In genomic region chr5:142079243-142079642, GRCh38 we compare ENCODE assay signal across 25 cellular contexts. TPM values are rescaled to one million over a fixed set of nuclear protein-coding genes. Genes with fewer than 3 reads are reported as not detected.
DNase-seq lines count a peak whose midpoint lies in the region; ATAC-seq and TF ChIP-seq lines count a peak whose summit lies in the region.
"Had no signal": no experiment of that assay in that cellular context is flagged by ENCODE, and none has a peak within 500 bp of the region (broad histone marks: within the 10 kb centered on the region; RNA-seq: fewer than 3 reads in every experiment).

No MANE protein-coding gene starts in this region.

- no peak for TF ChIP-seq POLR2A in thyroid gland (IDR thresholded peaks at IDR 0.05)

- 48 to 58% methylated on average over 7 of the region's 7 CpGs for WGBS in thyroid gland, 2 donors

- no peaks in the 10 kb centered on the region for H3K36me3 Mint-ChIP-seq in activated CD4-positive, alpha-beta T cell treated with anti-CD3 and anti-CD28 coated beads for 36 hours (ENCODE audit: low read depth)
- H3K36me3 Mint-ChIP-seq: activated naive CD4-positive, alpha-beta T cell treated with anti-CD3 and anti-CD28 coated beads, Interleukin-2, amount 50 U/mL, for 24 hours; natural killer cell treated with Interleukin-12 subunit alpha and Interleukin-12 subunit beta and Interleukin-15 and Interleukin-18, amount 100 ng/mL, for 72 hours; stimulated activated naive B cell treated with anti-CD40 and anti-IgM and Interleukin-4, amounts not matched to agents 10 μg/mL and 1 μg/mL and 100 μg/mL, for 72 hours had no signal

- H3K9me3 Mint-ChIP-seq in activated CD4-positive, alpha-beta T cell treated with anti-CD3 and anti-CD28 coated beads for 36 hours (ENCODE audit: low read depth) = no peaks in the 10 kb centered on the region
- H3K9me3 Mint-ChIP-seq: activated CD4-positive, alpha-beta memory T cell treated with anti-CD3 and anti-CD28 coated beads, Interleukin-2, amount 10 ng/mL, durations not matched to agents 7 days and 5 days; activated naive CD4-positive, alpha-beta T cell treated with anti-CD3 and anti-CD28 coated beads, Interleukin-2, amount 50 U/mL, for 24 hours; HFFc6; natural killer cell treated with Interleukin-12 subunit alpha and Interleukin-12 subunit beta and Interleukin-15 and Interleukin-18, amount 100 ng/mL, for 72 hours; stimulated activated naive B cell treated with anti-CD40 and anti-IgM and Interleukin-4, amounts not matched to agents 10 μg/mL and 1 μg/mL and 100 μg/mL, for 72 hours; T-helper 1 cell treated with Interleukin-12 subunit alpha and Interleukin-12 subunit beta and Interleukin-4 antibody, amounts not matched to agents 30 μg/mL and 1 μg/mL, for 36 hours had no signal

- ATAC-seq in activated CD4-positive, alpha-beta T cell treated with anti-CD3 and anti-CD28 coated beads for 36 hours = no peak
- ATAC-seq: activated CD4-positive, CD25-positive, alpha-beta regulatory T cell treated with anti-CD3 and anti-CD28 coated beads, Interleukin-2, amount 50 U/mL, for 24 hours; GM23338; natural killer cell treated with Interleukin-12 subunit alpha and Interleukin-12 subunit beta and Interleukin-15 and Interleukin-18, amount 100 ng/mL, for 72 hours; stimulated activated naive B cell treated with anti-CD40 and anti-IgM and Interleukin-4, amounts not matched to agents 10 μg/mL and 1 μg/mL and 100 μg/mL, for 72 hours had no signal

- H3K4me3 ChIP-seq in thyroid gland (replicated peaks in 1 of 3) = no peak overlapping the region
- H3K4me3 ChIP-seq: breast epithelium, GM23338, hepatocyte had no signal

- H3K4me3 Mint-ChIP-seq in activated CD4-positive, alpha-beta T cell treated with anti-CD3 and anti-CD28 coated beads for 36 hours = no peak overlapping the region
- H3K4me3 Mint-ChIP-seq: activated CD4-positive, alpha-beta memory T cell treated with anti-CD3 and anti-CD28 coated beads, Interleukin-2, amount 10 ng/mL, durations not matched to agents 7 days and 5 days; activated naive CD4-positive, alpha-beta T cell treated with anti-CD3 and anti-CD28 coated beads, Interleukin-2, amount 50 U/mL, for 24 hours; GM23338; HFFc6; natural killer cell treated with Interleukin-12 subunit alpha and Interleukin-12 subunit beta and Interleukin-15 and Interleukin-18, amount 100 ng/mL, for 72 hours; stimulated activated naive B cell treated with anti-CD40 and anti-IgM and Interleukin-4, amounts not matched to agents 10 μg/mL and 1 μg/mL and 100 μg/mL, for 72 hours; T-helper 1 cell treated with Interleukin-12 subunit alpha and Interleukin-12 subunit beta and Interleukin-4 antibody, amounts not matched to agents 30 μg/mL and 1 μg/mL, for 36 hours had no signal

- peaks cover 23% of the 10 kb centered on the region for H3K4me1 Mint-ChIP-seq in activated CD4-positive, alpha-beta T cell treated with anti-CD3 and anti-CD28 coated beads for 36 hours

- peak overlapping the region; percentile 18; the same call in 1 of the 2 replicates for H3K27ac ChIP-seq in VCaP
- peak overlapping the region; percentile 67 to 86 (median 72) for H3K27ac ChIP-seq in thyroid gland
- H3K27ac ChIP-seq: breast epithelium, epithelial cell of prostate, hepatocyte had no signal

- peaks cover 30 to 31% of the 10 kb centered on the region in 2 donors for H3K4me1 ChIP-seq in thyroid gland
- H3K4me1 ChIP-seq: breast epithelium had no signal

- intact Hi-C loops in thyroid gland (cut with DNase I) = no loop called here
- intact Hi-C loops in activated CD4-positive, alpha-beta T cell treated with anti-CD3 and anti-CD28 coated beads for 36 hours (cut with DNase I, micrococcal nuclease) = no loop called here
- intact Hi-C loops in cardiac septum (cut with DNase I) = no loop called here

- H3K36me3 ChIP-seq in thyroid gland = no peaks in the 10 kb centered on the region
- H3K36me3 ChIP-seq: breast epithelium had no signal

- H3K27ac Mint-ChIP-seq in activated CD4-positive, alpha-beta T cell treated with anti-CD3 and anti-CD28 coated beads for 36 hours = no peak overlapping the region
- H3K27ac Mint-ChIP-seq: activated CD4-positive, alpha-beta memory T cell treated with anti-CD3 and anti-CD28 coated beads, Interleukin-2, amount 10 ng/mL, durations not matched to agents 7 days and 5 days; activated naive CD4-positive, alpha-beta T cell treated with anti-CD3 and anti-CD28 coated beads, Interleukin-2, amount 50 U/mL, for 24 hours; activated T-helper 2 cell treated with anti-CD3 and anti-CD28 coated beads, Interferon-gamma antibody, Interleukin-2, Interleukin-4, amounts not matched to agents 10 μg/mL and 5 μg/mL and 100 μg/mL, durations not matched to agents 14 hours and 24 hours and 36 hours; GM23338; HFFc6; natural killer cell treated with Interleukin-12 subunit alpha and Interleukin-12 subunit beta and Interleukin-15 and Interleukin-18, amount 100 ng/mL, for 72 hours; stimulated activated naive B cell treated with anti-CD40 and anti-IgM and Interleukin-4, amounts not matched to agents 10 μg/mL and 1 μg/mL and 100 μg/mL, for 72 hours; T-helper 1 cell treated with Interleukin-12 subunit alpha and Interleukin-12 subunit beta and Interleukin-4 antibody, amounts not matched to agents 30 μg/mL and 1 μg/mL, for 36 hours had no signal

- CTCF ChIA-PET in activated CD4-positive, alpha-beta T cell treated with anti-CD3 and anti-CD28 coated beads for 36 hours (lab: Charles Lee) = interaction anchor here (0.7 kb wide), 1 partner anchor 53 kb away, joined by 3 read pairs; no protein-coding TSS in a partner anchor

- DNase-seq in NCI-H446 treated with DMSO at 0.1 percent for 48 hours (lab: John Stamatoyannopoulos, UW) = peak; percentile 14
- no peak for DNase-seq in NCI-H446 (lab: John Stamatoyannopoulos, UW)
- peak; percentile 79 for DNase-seq in NCI-H2081 treated with DMSO at 0.1 percent for 48 hours (lab: John Stamatoyannopoulos, UW)
- DNase-seq in thyroid gland = peak; percentile 50 to 54
- DNase-seq in activated CD4-positive, alpha-beta T cell treated with anti-CD3 and anti-CD28 coated beads for 36 hours = no peak
- no peak for DNase-seq in cardiac septum (ENCODE audit: low spot score)
- no peak for DNase-seq in T-helper 9 cell
- DNase-seq: activated CD4-positive, alpha-beta memory T cell treated with anti-CD3 and anti-CD28 coated beads, Interleukin-2, amount 10 ng/mL, durations not matched to agents 7 days and 5 days; amygdala; Calu3; HFFc6; MV-4-11; NCI-H2107; NK-92 treated with Interleukin-12 subunit alpha and Interleukin-12 subunit beta, amount 100 ng/mL, for 24 hours; stimulated activated naive B cell treated with anti-CD40 and anti-IgM and Interleukin-4, amounts not matched to agents 10 μg/mL and 1 μg/mL and 100 μg/mL, for 72 hours had no signal

- H3K27me3 ChIP-seq in thyroid gland = no peaks in the 10 kb centered on the region
- H3K27me3 ChIP-seq: breast epithelium, hepatocyte had no signal

- no peak for TF ChIP-seq CTCF in VCaP (conservative IDR thresholded peaks at IDR 0.05)
- no peak for TF ChIP-seq CTCF in thyroid gland (IDR thresholded peaks at IDR 0.05)

- H3K9me3 ChIP-seq in thyroid gland = no peaks in the 10 kb centered on the region
- H3K9me3 ChIP-seq: breast epithelium had no signal

- H3K27me3 Mint-ChIP-seq in activated CD4-positive, alpha-beta T cell treated with anti-CD3 and anti-CD28 coated beads for 36 hours = no peaks in the 10 kb centered on the region
- H3K27me3 Mint-ChIP-seq: activated naive CD4-positive, alpha-beta T cell treated with anti-CD3 and anti-CD28 coated beads, Interleukin-2, amount 50 U/mL, for 24 hours had no signal

- POLR2A ChIA-PET in activated CD4-positive, alpha-beta T cell treated with anti-CD3 and anti-CD28 coated beads for 36 hours (lab: Charles Lee) = no interaction called here

RNA-seq across cellular contexts. Expression of gene NDFIP1, which starts 29.3 kb away (rescaled TPM):
- total RNA-seq in thyroid gland (100 to 1,000 TPM; 185 to 351 (median 297) TPM), cardiac septum (58.8 TPM)
- 10 to 100 TPM; 54.9 to 86.7 TPM for total RNA-seq in activated CD4-positive, alpha-beta T cell treated with anti-CD3 and anti-CD28 coated beads for 36 hours

Comparison
In these comparisons a context has a peak if more than half of its experiments do, and no peak if none do; other contexts are left out.
1. DNase-seq: peak in NCI-H446 treated with DMSO at 0.1 percent for 48 hours (single experiment), NCI-H2081 treated with DMSO at 0.1 percent for 48 hours (single experiment) and thyroid gland (2 of 2); none in NCI-H446 (0 of 2), activated CD4-positive, alpha-beta T cell treated with anti-CD3 and anti-CD28 coated beads for 36 hours (single experiment), cardiac septum (single experiment) and T-helper 9 cell (single experiment).